Comparison of ENCODE assay signal across 1 cellular context in the genomic region with DNA sequence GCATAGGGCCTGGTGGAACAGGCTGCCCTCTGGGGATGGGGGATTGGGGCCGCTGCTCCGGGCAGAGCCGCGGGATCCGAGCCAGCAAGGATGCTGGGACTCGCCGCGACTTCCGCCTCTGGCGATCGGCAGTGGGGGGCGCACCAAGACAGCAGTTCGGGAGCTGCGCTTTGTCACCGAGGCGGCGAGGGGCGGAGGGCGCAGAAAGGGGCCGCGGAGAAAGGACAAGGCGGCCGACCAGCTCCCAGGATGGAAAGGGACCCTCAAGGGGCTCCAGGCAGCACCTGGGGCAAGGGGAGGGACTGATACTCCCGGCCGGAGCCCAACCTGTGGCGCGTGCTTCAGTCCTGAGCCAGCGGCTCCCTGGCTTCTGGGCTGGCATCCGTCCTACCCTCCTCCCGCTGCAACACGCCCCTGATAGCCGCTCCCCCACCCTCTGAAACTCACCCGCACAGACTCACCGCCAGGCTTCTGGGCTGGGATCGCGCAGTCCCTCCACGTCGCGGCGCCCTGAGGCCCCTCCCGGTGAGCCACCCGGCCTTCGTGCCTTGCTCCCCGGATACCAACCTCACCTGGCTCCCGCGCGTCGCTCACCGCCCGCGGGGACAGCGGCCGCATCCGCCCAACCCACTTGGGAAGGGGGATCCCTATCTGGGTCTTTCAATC.
A peak's percentile ranks its signal among the peaks of the same experiment; 100 is the strongest.
TF ChIP-seq lines count a peak whose summit lies in the region.

No MANE protein-coding gene starts in this region.

TF ChIP-seq in K562, 482 proteins besides CTCF, POLR2A, EP300 and RAD21:
- TF ChIP-seq, protein P1, sequence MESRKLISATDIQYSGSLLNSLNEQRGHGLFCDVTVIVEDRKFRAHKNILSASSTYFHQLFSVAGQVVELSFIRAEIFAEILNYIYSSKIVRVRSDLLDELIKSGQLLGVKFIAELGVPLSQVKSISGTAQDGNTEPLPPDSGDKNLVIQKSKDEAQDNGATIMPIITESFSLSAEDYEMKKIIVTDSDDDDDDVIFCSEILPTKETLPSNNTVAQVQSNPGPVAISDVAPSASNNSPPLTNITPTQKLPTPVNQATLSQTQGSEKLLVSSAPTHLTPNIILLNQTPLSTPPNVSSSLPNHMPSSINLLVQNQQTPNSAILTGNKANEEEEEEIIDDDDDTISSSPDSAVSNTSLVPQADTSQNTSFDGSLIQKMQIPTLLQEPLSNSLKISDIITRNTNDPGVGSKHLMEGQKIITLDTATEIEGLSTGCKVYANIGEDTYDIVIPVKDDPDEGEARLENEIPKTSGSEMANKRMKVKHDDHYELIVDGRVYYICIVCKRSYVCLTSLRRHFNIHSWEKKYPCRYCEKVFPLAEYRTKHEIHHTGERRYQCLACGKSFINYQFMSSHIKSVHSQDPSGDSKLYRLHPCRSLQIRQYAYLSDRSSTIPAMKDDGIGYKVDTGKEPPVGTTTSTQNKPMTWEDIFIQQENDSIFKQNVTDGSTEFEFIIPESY (CRISPR knock-in tag; IDR thresholded peaks at IDR 0.05): peak; percentile 74
- TF ChIP-seq ZNF586 (CRISPR knock-in tag; conservative IDR thresholded peaks at IDR 0.05) (no peak), MYBL2 (IDR thresholded peaks at IDR 0.05; ENCODE audit: low read depth) (no peak), MYBL2 (CRISPR knock-in tag; IDR thresholded peaks at IDR 0.05; ENCODE audit: borderline replicate concordance) (no peak), ZNF778 (CRISPR knock-in tag; IDR thresholded peaks at IDR 0.05) (no peak), NFIC (IDR thresholded peaks at IDR 0.05) (peak; percentile 14; the same call in 1 of the 2 replicates), ARHGAP35 (IDR thresholded peaks at IDR 0.05; ENCODE audit: partially characterized antibody) (no peak), ELF1 (tag; IDR thresholded peaks at IDR 0.05) (peak; percentile 35; the same call in 1 of the 2 replicates), ZNF133 (CRISPR knock-in tag; IDR thresholded peaks at IDR 0.05) (no peak), KDM2B (CRISPR knock-in tag; IDR thresholded peaks at IDR 0.05) (no peak), NFATC3 (IDR thresholded peaks at IDR 0.05) (no peak), ZNF146 (CRISPR knock-in tag; IDR thresholded peaks at IDR 0.05; ENCODE audit: unreplicated experiment) (no peak), ZKSCAN1 (IDR thresholded peaks at IDR 0.05; ENCODE audit: low read depth, low read length) (no peak), ZNF76 (CRISPR knock-in tag; IDR thresholded peaks at IDR 0.05; ENCODE audit: borderline replicate concordance) (no peak), ZNF436 (CRISPR knock-in tag; IDR thresholded peaks at IDR 0.05) (no peak), ZEB2 (IDR thresholded peaks at IDR 0.05) (no peak), ZNF699 (CRISPR knock-in tag; IDR thresholded peaks at IDR 0.05; ENCODE audit: insufficient replicate concordance) (no peak)
- TF ChIP-seq, protein P2, sequence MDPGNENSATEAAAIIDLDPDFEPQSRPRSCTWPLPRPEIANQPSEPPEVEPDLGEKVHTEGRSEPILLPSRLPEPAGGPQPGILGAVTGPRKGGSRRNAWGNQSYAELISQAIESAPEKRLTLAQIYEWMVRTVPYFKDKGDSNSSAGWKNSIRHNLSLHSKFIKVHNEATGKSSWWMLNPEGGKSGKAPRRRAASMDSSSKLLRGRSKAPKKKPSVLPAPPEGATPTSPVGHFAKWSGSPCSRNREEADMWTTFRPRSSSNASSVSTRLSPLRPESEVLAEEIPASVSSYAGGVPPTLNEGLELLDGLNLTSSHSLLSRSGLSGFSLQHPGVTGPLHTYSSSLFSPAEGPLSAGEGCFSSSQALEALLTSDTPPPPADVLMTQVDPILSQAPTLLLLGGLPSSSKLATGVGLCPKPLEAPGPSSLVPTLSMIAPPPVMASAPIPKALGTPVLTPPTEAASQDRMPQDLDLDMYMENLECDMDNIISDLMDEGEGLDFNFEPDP (CRISPR knock-in tag; IDR thresholded peaks at IDR 0.05): no peak
- TF ChIP-seq, protein P3, sequence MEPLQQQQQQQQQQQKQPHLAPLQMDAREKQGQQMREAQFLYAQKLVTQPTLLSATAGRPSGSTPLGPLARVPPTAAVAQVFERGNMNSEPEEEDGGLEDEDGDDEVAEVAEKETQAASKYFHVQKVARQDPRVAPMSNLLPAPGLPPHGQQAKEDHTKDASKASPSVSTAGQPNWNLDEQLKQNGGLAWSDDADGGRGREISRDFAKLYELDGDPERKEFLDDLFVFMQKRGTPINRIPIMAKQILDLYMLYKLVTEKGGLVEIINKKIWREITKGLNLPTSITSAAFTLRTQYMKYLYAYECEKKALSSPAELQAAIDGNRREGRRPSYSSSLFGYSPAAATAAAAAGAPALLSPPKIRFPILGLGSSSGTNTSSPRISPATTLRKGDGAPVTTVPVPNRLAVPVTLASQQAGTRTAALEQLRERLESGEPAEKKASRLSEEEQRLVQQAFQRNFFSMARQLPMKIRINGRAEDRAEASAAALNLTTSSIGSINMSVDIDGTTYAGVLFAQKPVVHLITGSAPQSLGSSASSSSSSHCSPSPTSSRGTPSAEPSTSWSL (CRISPR knock-in tag; IDR thresholded peaks at IDR 0.05; ENCODE audit: borderline replicate concordance): no peak
- TF ChIP-seq, protein P4, sequence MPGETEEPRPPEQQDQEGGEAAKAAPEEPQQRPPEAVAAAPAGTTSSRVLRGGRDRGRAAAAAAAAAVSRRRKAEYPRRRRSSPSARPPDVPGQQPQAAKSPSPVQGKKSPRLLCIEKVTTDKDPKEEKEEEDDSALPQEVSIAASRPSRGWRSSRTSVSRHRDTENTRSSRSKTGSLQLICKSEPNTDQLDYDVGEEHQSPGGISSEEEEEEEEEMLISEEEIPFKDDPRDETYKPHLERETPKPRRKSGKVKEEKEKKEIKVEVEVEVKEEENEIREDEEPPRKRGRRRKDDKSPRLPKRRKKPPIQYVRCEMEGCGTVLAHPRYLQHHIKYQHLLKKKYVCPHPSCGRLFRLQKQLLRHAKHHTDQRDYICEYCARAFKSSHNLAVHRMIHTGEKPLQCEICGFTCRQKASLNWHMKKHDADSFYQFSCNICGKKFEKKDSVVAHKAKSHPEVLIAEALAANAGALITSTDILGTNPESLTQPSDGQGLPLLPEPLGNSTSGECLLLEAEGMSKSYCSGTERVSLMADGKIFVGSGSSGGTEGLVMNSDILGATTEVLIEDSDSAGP (CRISPR knock-in tag; IDR thresholded peaks at IDR 0.05): no peak
- TF ChIP-seq, protein P5, sequence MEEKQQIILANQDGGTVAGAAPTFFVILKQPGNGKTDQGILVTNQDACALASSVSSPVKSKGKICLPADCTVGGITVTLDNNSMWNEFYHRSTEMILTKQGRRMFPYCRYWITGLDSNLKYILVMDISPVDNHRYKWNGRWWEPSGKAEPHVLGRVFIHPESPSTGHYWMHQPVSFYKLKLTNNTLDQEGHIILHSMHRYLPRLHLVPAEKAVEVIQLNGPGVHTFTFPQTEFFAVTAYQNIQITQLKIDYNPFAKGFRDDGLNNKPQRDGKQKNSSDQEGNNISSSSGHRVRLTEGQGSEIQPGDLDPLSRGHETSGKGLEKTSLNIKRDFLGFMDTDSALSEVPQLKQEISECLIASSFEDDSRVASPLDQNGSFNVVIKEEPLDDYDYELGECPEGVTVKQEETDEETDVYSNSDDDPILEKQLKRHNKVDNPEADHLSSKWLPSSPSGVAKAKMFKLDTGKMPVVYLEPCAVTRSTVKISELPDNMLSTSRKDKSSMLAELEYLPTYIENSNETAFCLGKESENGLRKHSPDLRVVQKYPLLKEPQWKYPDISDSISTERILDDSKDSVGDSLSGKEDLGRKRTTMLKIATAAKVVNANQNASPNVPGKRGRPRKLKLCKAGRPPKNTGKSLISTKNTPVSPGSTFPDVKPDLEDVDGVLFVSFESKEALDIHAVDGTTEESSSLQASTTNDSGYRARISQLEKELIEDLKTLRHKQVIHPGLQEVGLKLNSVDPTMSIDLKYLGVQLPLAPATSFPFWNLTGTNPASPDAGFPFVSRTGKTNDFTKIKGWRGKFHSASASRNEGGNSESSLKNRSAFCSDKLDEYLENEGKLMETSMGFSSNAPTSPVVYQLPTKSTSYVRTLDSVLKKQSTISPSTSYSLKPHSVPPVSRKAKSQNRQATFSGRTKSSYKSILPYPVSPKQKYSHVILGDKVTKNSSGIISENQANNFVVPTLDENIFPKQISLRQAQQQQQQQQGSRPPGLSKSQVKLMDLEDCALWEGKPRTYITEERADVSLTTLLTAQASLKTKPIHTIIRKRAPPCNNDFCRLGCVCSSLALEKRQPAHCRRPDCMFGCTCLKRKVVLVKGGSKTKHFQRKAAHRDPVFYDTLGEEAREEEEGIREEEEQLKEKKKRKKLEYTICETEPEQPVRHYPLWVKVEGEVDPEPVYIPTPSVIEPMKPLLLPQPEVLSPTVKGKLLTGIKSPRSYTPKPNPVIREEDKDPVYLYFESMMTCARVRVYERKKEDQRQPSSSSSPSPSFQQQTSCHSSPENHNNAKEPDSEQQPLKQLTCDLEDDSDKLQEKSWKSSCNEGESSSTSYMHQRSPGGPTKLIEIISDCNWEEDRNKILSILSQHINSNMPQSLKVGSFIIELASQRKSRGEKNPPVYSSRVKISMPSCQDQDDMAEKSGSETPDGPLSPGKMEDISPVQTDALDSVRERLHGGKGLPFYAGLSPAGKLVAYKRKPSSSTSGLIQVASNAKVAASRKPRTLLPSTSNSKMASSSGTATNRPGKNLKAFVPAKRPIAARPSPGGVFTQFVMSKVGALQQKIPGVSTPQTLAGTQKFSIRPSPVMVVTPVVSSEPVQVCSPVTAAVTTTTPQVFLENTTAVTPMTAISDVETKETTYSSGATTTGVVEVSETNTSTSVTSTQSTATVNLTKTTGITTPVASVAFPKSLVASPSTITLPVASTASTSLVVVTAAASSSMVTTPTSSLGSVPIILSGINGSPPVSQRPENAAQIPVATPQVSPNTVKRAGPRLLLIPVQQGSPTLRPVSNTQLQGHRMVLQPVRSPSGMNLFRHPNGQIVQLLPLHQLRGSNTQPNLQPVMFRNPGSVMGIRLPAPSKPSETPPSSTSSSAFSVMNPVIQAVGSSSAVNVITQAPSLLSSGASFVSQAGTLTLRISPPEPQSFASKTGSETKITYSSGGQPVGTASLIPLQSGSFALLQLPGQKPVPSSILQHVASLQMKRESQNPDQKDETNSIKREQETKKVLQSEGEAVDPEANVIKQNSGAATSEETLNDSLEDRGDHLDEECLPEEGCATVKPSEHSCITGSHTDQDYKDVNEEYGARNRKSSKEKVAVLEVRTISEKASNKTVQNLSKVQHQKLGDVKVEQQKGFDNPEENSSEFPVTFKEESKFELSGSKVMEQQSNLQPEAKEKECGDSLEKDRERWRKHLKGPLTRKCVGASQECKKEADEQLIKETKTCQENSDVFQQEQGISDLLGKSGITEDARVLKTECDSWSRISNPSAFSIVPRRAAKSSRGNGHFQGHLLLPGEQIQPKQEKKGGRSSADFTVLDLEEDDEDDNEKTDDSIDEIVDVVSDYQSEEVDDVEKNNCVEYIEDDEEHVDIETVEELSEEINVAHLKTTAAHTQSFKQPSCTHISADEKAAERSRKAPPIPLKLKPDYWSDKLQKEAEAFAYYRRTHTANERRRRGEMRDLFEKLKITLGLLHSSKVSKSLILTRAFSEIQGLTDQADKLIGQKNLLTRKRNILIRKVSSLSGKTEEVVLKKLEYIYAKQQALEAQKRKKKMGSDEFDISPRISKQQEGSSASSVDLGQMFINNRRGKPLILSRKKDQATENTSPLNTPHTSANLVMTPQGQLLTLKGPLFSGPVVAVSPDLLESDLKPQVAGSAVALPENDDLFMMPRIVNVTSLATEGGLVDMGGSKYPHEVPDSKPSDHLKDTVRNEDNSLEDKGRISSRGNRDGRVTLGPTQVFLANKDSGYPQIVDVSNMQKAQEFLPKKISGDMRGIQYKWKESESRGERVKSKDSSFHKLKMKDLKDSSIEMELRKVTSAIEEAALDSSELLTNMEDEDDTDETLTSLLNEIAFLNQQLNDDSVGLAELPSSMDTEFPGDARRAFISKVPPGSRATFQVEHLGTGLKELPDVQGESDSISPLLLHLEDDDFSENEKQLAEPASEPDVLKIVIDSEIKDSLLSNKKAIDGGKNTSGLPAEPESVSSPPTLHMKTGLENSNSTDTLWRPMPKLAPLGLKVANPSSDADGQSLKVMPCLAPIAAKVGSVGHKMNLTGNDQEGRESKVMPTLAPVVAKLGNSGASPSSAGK (IDR thresholded peaks at IDR 0.05): no peak
